Comparison of ENCODE assay signal across 1 cellular context in the genomic region with DNA sequence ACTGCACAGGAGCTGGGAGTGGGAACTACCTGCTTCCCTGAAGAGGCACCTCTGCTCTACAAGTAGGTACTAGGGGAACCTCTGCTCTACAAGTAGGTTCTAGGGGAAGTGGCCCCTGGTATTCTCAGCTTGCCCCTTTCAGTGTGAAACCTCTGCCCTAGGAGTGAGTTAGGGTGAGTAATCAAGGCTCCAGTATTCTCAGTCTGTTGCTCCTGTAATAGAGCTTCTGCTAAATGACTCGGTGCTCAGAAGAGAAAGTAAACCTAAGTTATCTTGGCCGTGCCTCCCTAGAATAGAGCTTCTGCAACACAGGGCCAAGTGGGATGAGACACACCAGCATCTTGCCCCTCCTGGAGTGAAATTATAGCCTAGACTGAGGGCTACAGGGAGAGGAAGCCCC.
TF ChIP-seq lines count a peak whose summit lies in the region.

No MANE protein-coding gene starts in this region.

TF ChIP-seq in HepG2, 621 proteins besides CTCF, POLR2A, EP300 and RAD21:
- TF ChIP-seq NR3C1 (CRISPR knock-in tag; IDR thresholded peaks at IDR 0.05): no peak
- TF ChIP-seq REXO4 (CRISPR knock-in tag; IDR thresholded peaks at IDR 0.05; ENCODE audit: borderline replicate concordance): no peak
- TF ChIP-seq ELF3 (CRISPR knock-in tag; IDR thresholded peaks at IDR 0.05): no peak
- no peak for TF ChIP-seq XRCC5 (optimal IDR thresholded peaks at IDR 0.05; ENCODE audit: low read length)
